ENCODE assay signal across 12 cellular contexts in the genomic region with DNA sequence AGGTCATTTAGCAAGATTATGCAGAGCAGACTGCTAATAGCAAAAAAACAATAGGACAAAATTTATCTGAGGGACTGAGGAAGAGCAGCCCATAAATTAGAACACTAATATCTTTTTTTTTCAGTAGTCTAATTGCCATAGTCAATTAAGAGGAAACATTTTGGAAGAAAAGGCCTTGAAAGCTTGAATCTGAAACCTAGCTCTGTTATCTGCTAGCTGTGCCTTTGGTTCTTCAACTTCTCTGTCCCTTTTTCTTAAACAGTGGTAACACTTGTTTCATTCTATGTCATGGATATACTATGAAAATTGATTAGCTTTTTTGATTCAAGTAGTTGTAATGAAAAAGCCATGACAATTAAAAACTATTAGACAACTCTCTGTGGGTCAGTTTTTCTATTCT. TPM values are rescaled to one million over a fixed set of nuclear protein-coding genes. Genes with fewer than 3 reads are reported as not detected.
DNase-seq lines count a peak whose midpoint lies in the region; ATAC-seq, FAIRE-seq and TF ChIP-seq lines count a peak whose summit lies in the region.
"Had no signal": no experiment of that assay in that cellular context is flagged by ENCODE, and none has a peak within 500 bp of the region (broad histone marks: within the 10 kb centered on the region; RNA-seq: fewer than 3 reads in every experiment).

No MANE protein-coding gene starts in this region.

- no peaks in the 10 kb centered on the region for H3K27me3 ChIP-seq in BLaER1 treated with 17β-estradiol and CSF1 and Interleukin-3, amounts not matched to agents 10 nM and 100 nM
- H3K27me3 ChIP-seq in HCT116 (ENCODE audit: insufficient read depth, low read length) (no peaks in the 10 kb centered on the region), left lung (no peaks in the 10 kb centered on the region)

- no peak overlapping the region for H2AFZ ChIP-seq in HCT116 (ENCODE audit: low read depth, low read length, poor library complexity, severe bottlenecking)

- H3K27me3 Mint-ChIP-seq in activated T-helper 1 cell treated with anti-CD3 and anti-CD28 coated beads, Interleukin-12 subunit alpha, Interleukin-12 subunit beta, Interleukin-2, Interleukin-4 antibody, amounts not matched to agents 30 ng/mL and 10 ng/mL and 1 ng/mL, durations not matched to agents 14 hours and 24 hours and 36 hours (ENCODE audit: insufficient read depth), result peaks cover 1% of the 10 kb centered on the region
- H3K27me3 Mint-ChIP-seq in memory B cell, result no peaks in the 10 kb centered on the region

- intact Hi-C loops in HCT116 (cut with micrococcal nuclease) (no loop called here), left lung (cut with DNase I) (no loop called here)
- intact Hi-C loops in activated T-helper 1 cell treated with anti-CD3 and anti-CD28 coated beads, Interleukin-12 subunit alpha, Interleukin-12 subunit beta, Interleukin-2, Interleukin-4 antibody, amounts not matched to agents 30 ng/mL and 10 ng/mL and 1 ng/mL, durations not matched to agents 14 hours and 24 hours and 36 hours (cut with micrococcal nuclease), result loop anchor here (5.0 kb wide), 3 partner anchors 429 to 1264 kb away; a partner anchor contains a TSS

- H3K36me3 ChIP-seq in BLaER1 treated with 17β-estradiol and CSF1 and Interleukin-3, amounts not matched to agents 10 nM and 100 nM, result peaks cover 0 to 42% (median 18%) of the 10 kb centered on the region in 11 experiments; a peak in 20 of 22 replicates
- peaks cover 0 to 6% of the 10 kb centered on the region in 2 experiments; a peak in 1 of 4 replicates for H3K36me3 ChIP-seq in HCT116 (ENCODE audit: control insufficient read depth in 1 of 2, insufficient read depth in 2 of 2, low read length in 2 of 2)
- no peaks in the 10 kb centered on the region for H3K36me3 ChIP-seq in left lung

- RAD21 ChIA-PET in HCT116 (lab: Charles Lee; ENCODE audit: low non-redundant PET in 1 of 2, low total read pairs in 2 of 2, uncharacterized antibody in 2 of 2, unreplicated experiment in 2 of 2), result no interaction called here

- TF ChIP-seq RAD21 in HCT116 (IDR thresholded peaks at IDR 0.05; ENCODE audit: low read depth), result no peak

- H3K9me3 ChIP-seq in BLaER1 treated with 17β-estradiol and CSF1 and Interleukin-3, amounts not matched to agents 10 nM and 100 nM (replicated peaks in 1 of 11), result peaks cover 0 to 12% (median 4%) of the 10 kb centered on the region in 11 experiments; a peak in 8 of 22 replicates
- H3K9me3 ChIP-seq in HCT116 (ENCODE audit: control insufficient read depth in 1 of 2, insufficient read depth in 1 of 2, low read depth in 1 of 2, low read length in 2 of 2), result no peaks in the 10 kb centered on the region
- no peaks in the 10 kb centered on the region for H3K9me3 ChIP-seq in left lung

- H3K4me1 Mint-ChIP-seq in activated T-helper 1 cell treated with anti-CD3 and anti-CD28 coated beads, Interleukin-12 subunit alpha, Interleukin-12 subunit beta, Interleukin-2, Interleukin-4 antibody, amounts not matched to agents 30 ng/mL and 10 ng/mL and 1 ng/mL, durations not matched to agents 14 hours and 24 hours and 36 hours (ENCODE audit: low read depth), result peaks cover 46% of the 10 kb centered on the region
- peaks cover 40% of the 10 kb centered on the region for H3K4me1 Mint-ChIP-seq in memory B cell

- H3K9ac ChIP-seq in BLaER1 treated with 17β-estradiol and CSF1 and Interleukin-3, amounts not matched to agents 10 nM and 100 nM, result peak overlapping the region in 2 of 11 experiments; percentile 94; a peak in 3 of 22 replicates
- H3K9ac ChIP-seq in HCT116 (ENCODE audit: low read length), result peak overlapping the region; percentile 90; the same call in 1 of the 2 replicates

- H3K27ac Mint-ChIP-seq in activated T-helper 1 cell treated with anti-CD3 and anti-CD28 coated beads, Interleukin-12 subunit alpha, Interleukin-12 subunit beta, Interleukin-2, Interleukin-4 antibody, amounts not matched to agents 30 ng/mL and 10 ng/mL and 1 ng/mL, durations not matched to agents 14 hours and 24 hours and 36 hours, result peak overlapping the region; percentile 66
- H3K27ac Mint-ChIP-seq in memory B cell, result no peak overlapping the region

- H3K27ac ChIP-seq in BLaER1 treated with 17β-estradiol and CSF1 and Interleukin-3, amounts not matched to agents 10 nM and 100 nM, result 0 out of 22 replicates have a peak overlapping the region, but pooled peaks of 1 of the 11 experiments have one; percentile 2
- H3K27ac ChIP-seq in HCT116 (ENCODE audit: low read depth, low read length), result no peak overlapping the region
- no peak overlapping the region for H3K27ac ChIP-seq in left lung
- H3K27ac ChIP-seq: coronary artery had no signal

- DNase-seq in HCT116 (ENCODE audit: low read depth, low spot score) (no peak), memory B cell (ENCODE audit: low spot score in 2 of 2) (no peak), pons (ENCODE audit: low spot score) (no peak), GM12892 (ENCODE audit: insufficient read length) (no peak), left lung (no peak), SHP77 (lab: John Stamatoyannopoulos, UW) (no peak)
- DNase-seq in activated T-helper 1 cell treated with anti-CD3 and anti-CD28 coated beads, Interleukin-12 subunit alpha, Interleukin-12 subunit beta, Interleukin-2, Interleukin-4 antibody, amounts not matched to agents 30 ng/mL and 10 ng/mL and 1 ng/mL, durations not matched to agents 14 hours and 24 hours and 36 hours (ENCODE audit: low spot score), result no peak
- DNase-seq: NCI-H1436; NK-92 treated with Interleukin-12 subunit alpha and Interleukin-12 subunit beta, amount 100 ng/mL, for 24 hours; T-helper 9 cell had no signal

- H3K36me3 Mint-ChIP-seq in activated T-helper 1 cell treated with anti-CD3 and anti-CD28 coated beads, Interleukin-12 subunit alpha, Interleukin-12 subunit beta, Interleukin-2, Interleukin-4 antibody, amounts not matched to agents 30 ng/mL and 10 ng/mL and 1 ng/mL, durations not matched to agents 14 hours and 24 hours and 36 hours (ENCODE audit: low read depth), result peaks cover 14% of the 10 kb centered on the region
- peaks cover 9% of the 10 kb centered on the region for H3K36me3 Mint-ChIP-seq in memory B cell

- TF ChIP-seq POLR2A in HCT116 (IDR thresholded peaks at IDR 0.05; ENCODE audit: borderline replicate concordance, extremely low read depth, insufficient read depth, insufficient read length) (no peak), GM12892 (IDR thresholded peaks at IDR 0.05; ENCODE audit: low read depth, low read length) (no peak)

- H3K4me3 Mint-ChIP-seq in activated T-helper 1 cell treated with anti-CD3 and anti-CD28 coated beads, Interleukin-12 subunit alpha, Interleukin-12 subunit beta, Interleukin-2, Interleukin-4 antibody, amounts not matched to agents 30 ng/mL and 10 ng/mL and 1 ng/mL, durations not matched to agents 14 hours and 24 hours and 36 hours, result peak overlapping the region; percentile 100
- peak overlapping the region; percentile 98 for H3K4me3 Mint-ChIP-seq in memory B cell

- peaks cover 24 to 58% (median 34%) of the 10 kb centered on the region in 10 experiments for H3K4me1 ChIP-seq in BLaER1 treated with 17β-estradiol and CSF1 and Interleukin-3, amounts not matched to agents 10 nM and 100 nM
- H3K4me1 ChIP-seq in HCT116 (ENCODE audit: control insufficient read depth in 1 of 2, insufficient read depth in 2 of 2, low read length in 2 of 2) (peaks cover 5 to 18% of the 10 kb centered on the region in 2 experiments; a peak in 3 of 4 replicates), left lung (peaks cover 6 to 39% of the 10 kb centered on the region in 2 donors)

- no peak for FAIRE-seq in GM12892 (lab: Jason Lieb, UNC)

- POLR2A ChIA-PET in HCT116 (lab: Charles Lee), result no interaction called here

- H3K79me2 ChIP-seq in HCT116 (ENCODE audit: insufficient read depth, low read length), result peaks cover 65% of the 10 kb centered on the region

- peaks cover 0 to 38% (median 4%) of the 10 kb centered on the region in 11 experiments; a peak in 9 of 22 replicates for H4K20me1 ChIP-seq in BLaER1 treated with 17β-estradiol and CSF1 and Interleukin-3, amounts not matched to agents 10 nM and 100 nM
- H4K20me1 ChIP-seq in HCT116 (ENCODE audit: insufficient read depth), result no peaks in the 10 kb centered on the region

- ATAC-seq in HCT116, result no peak
- no peak for ATAC-seq in memory B cell (ENCODE audit: low read depth)
- ATAC-seq in left lung, result no peak

- no peaks in the 10 kb centered on the region for H3K9me3 Mint-ChIP-seq in activated T-helper 1 cell treated with anti-CD3 and anti-CD28 coated beads, Interleukin-12 subunit alpha, Interleukin-12 subunit beta, Interleukin-2, Interleukin-4 antibody, amounts not matched to agents 30 ng/mL and 10 ng/mL and 1 ng/mL, durations not matched to agents 14 hours and 24 hours and 36 hours
- no peaks in the 10 kb centered on the region for H3K9me3 Mint-ChIP-seq in memory B cell

- H3K4me3 ChIP-seq in BLaER1 treated with 17β-estradiol and CSF1 and Interleukin-3, amounts not matched to agents 10 nM and 100 nM, result peak overlapping the region in 7 of 10 experiments; percentile 84 to 98 (median 93); a peak in 8 of 20 replicates
- H3K4me3 ChIP-seq in HCT116 (replicated peaks in 1 of 2; ENCODE audit: low read depth in 1 of 2, low read length in 2 of 2) (peak overlapping the region in 1 of 2 experiments; percentile 82; a peak in 1 of 4 replicates), left lung (no peak overlapping the region)

- no TSS peak for BruUV-seq in HCT116 (replicated peaks; lab: Mats Ljungman, UMichigan)

- H3K9me2 ChIP-seq in HCT116 (ENCODE audit: insufficient read depth), result no peaks in the 10 kb centered on the region

- peak overlapping the region; percentile 81 to 97 (median 91); a peak in 20 of 22 replicates for H3K4me2 ChIP-seq in BLaER1 treated with 17β-estradiol and CSF1 and Interleukin-3, amounts not matched to agents 10 nM and 100 nM
- H3K4me2 ChIP-seq in HCT116 (ENCODE audit: low read length), result peak overlapping the region; percentile 78

- CTCF ChIA-PET in HCT116 (lab: Charles Lee), result interaction anchor here (0.7 kb wide), 1 partner anchor 252 kb away, joined by 3 read pairs; no protein-coding TSS in a partner anchor

- TF ChIP-seq CTCF in HCT116 (IDR thresholded peaks at IDR 0.05 in 2 of 3, conservative IDR thresholded peaks at IDR 0.05 in 1 of 3; ENCODE audit: borderline replicate concordance in 1 of 3, insufficient read depth in 1 of 3, low read depth in 2 of 3, low read length in 2 of 3) (no peak), left lung (IDR thresholded peaks at IDR 0.05) (no peak)

RNA-seq across cellular contexts. Expression of a gene that starts 1.7 kb away (rescaled TPM):
- total RNA-seq in HCT116 (2021; ENCODE audit: unreplicated experiment) (24.7 TPM), left lung (10 to 100 TPM; 19.5 to 28.7 TPM)
- polyA plus RNA-seq in HCT116 (2012), result 4.2 and 7.2 TPM in 2 replicates
- total RNA-seq in activated T-helper 1 cell treated with anti-CD3 and anti-CD28 coated beads, Interleukin-12 subunit alpha, Interleukin-12 subunit beta, Interleukin-2, Interleukin-4 antibody, amounts not matched to agents 30 ng/mL and 10 ng/mL and 1 ng/mL, durations not matched to agents 14 hours and 24 hours and 36 hours, result 27.0 and 35.5 TPM in 2 replicates
- polyA plus RNA-seq in GM12892 (2012; ENCODE audit: missing spikeins), result 14.3 TPM

RNA-seq across cellular contexts. Expression of a gene that starts 19.4 kb away (rescaled TPM):
- total RNA-seq in HCT116 (2021; ENCODE audit: unreplicated experiment), result 38.8 TPM
- polyA plus RNA-seq in HCT116 (2012), result 15.7 and 20.5 TPM in 2 replicates
- total RNA-seq in activated T-helper 1 cell treated with anti-CD3 and anti-CD28 coated beads, Interleukin-12 subunit alpha, Interleukin-12 subunit beta, Interleukin-2, Interleukin-4 antibody, amounts not matched to agents 30 ng/mL and 10 ng/mL and 1 ng/mL, durations not matched to agents 14 hours and 24 hours and 36 hours, result 4.4 and 4.8 TPM in 2 replicates
- 2.2 TPM for polyA plus RNA-seq in GM12892 (2012; ENCODE audit: missing spikeins)
- total RNA-seq in left lung, result 10 to 100 TPM; 24.1 to 40.4 TPM

Comparison
In these comparisons a context has a peak if more than half of its experiments do, and no peak if none do; other contexts are left out.
1. H3K4me3 ChIP-seq: peak in BLaER1 treated with 17β-estradiol and CSF1 and Interleukin-3, amounts not matched to agents 10 nM and 100 nM (7 of 10); none in left lung (0 of 2).